In genomic region chr1:86708923-86709322, GRCh38 we compare ENCODE assay signal across 20 cellular contexts. TPM values are rescaled to one million over a fixed set of nuclear protein-coding genes. Genes with fewer than 3 reads are reported as not detected.
DNase-seq lines count a peak whose midpoint lies in the region; ATAC-seq and TF ChIP-seq lines count a peak whose summit lies in the region.
"Had no signal": no experiment of that assay in that cellular context is flagged by ENCODE, and none has a peak within 500 bp of the region (broad histone marks: within the 10 kb centered on the region; RNA-seq: fewer than 3 reads in every experiment).

No MANE protein-coding gene starts in this region.

- H3K79me1 ChIP-seq in H9 (ENCODE audit: insufficient read depth, low read depth, low read length, poor library complexity, severe bottlenecking): no peaks in the 10 kb centered on the region

- in situ Hi-C loops in astrocyte of the spinal cord (cut with HindIII; ENCODE audit: low sequenced_read_pairs): no loop called here

- no peak overlapping the region for H2AK5ac ChIP-seq in H9 (ENCODE audit: insufficient read length, low read length)

- no peak overlapping the region for H3K56ac ChIP-seq in H9 (ENCODE audit: insufficient read length, low read depth, low read length)

- H4K91ac ChIP-seq in H9 (ENCODE audit: insufficient read length, low read depth, low read length): no peak overlapping the region

- peak overlapping the region; percentile 37 for H3K27ac ChIP-seq in left ventricle myocardium inferior (replicated peaks)
- H3K27ac ChIP-seq in H9 (ENCODE audit: insufficient read length, low read depth, low read length): no peak overlapping the region
- H3K27ac ChIP-seq: epithelial cell of prostate, prostate gland, testis had no signal

- no peak overlapping the region for H2BK20ac ChIP-seq in H9 (ENCODE audit: low read depth, low read length, poor library complexity, severe bottlenecking)

- WGBS in H9 (ENCODE audit: extremely low coverage, insufficient read length, low lambda C conversion rate): no CpG with 5 or more reads among the region's 1 CpG

- TF ChIP-seq CTCF in left ventricle myocardium inferior (IDR thresholded peaks at IDR 0.05; ENCODE audit: borderline replicate concordance) (no peak), astrocyte of the spinal cord (IDR thresholded peaks at IDR 0.05; ENCODE audit: low read depth, low read length) (no peak), type B pancreatic cell (conservative IDR thresholded peaks at IDR 0.05) (no peak), GM20000 (IDR thresholded peaks at IDR 0.05; ENCODE audit: extremely low read depth, missing control alignments) (no peak), H9 (conservative IDR thresholded peaks at IDR 0.05) (no peak)

- no peak overlapping the region for H3K9ac ChIP-seq in H9 (ENCODE audit: extremely low read depth, insufficient read length, low read length)

- H2AFZ ChIP-seq in H9 (ENCODE audit: low read length): no peak overlapping the region

- no peaks in the 10 kb centered on the region for H3K27me3 ChIP-seq in left ventricle myocardium inferior (ENCODE audit: low read depth)
- H3K27me3 ChIP-seq in H9 (ENCODE audit: insufficient read depth, low read length): no peaks in the 10 kb centered on the region
- H3K27me3 ChIP-seq: MG63, testis had no signal

- no peak overlapping the region for H2BK120ac ChIP-seq in H9 (ENCODE audit: low read depth, low read length, poor library complexity, severe bottlenecking)

- H3K79me2 ChIP-seq in H9 (ENCODE audit: insufficient read depth, low read length): peaks cover 3% of the 10 kb centered on the region; the same call in 1 of the 2 replicates

- H3K4me2 ChIP-seq in H9 (ENCODE audit: insufficient read depth, insufficient read length, low read length): no peak overlapping the region

- no peak overlapping the region for H4K8ac ChIP-seq in H9 (replicated peaks; ENCODE audit: insufficient read length, low read depth, low read length)

- H3K27me3 Mint-ChIP-seq in immature natural killer cell (ENCODE audit: low read depth in 3 of 3) (peaks cover 6 to 16% (median 10%) of the 10 kb centered on the region in 3 donors), type B pancreatic cell (no peaks in the 10 kb centered on the region), H9 (ENCODE audit: low read depth) (no peaks in the 10 kb centered on the region)
- no peaks in the 10 kb centered on the region for H3K27me3 Mint-ChIP-seq in effector memory CD8-positive, alpha-beta T cell
- H3K27me3 Mint-ChIP-seq: T-helper 17 cell had no signal

- H3K4ac ChIP-seq in H9 (ENCODE audit: low read depth, low read length): no peak overlapping the region

- H2BK5ac ChIP-seq in H9 (ENCODE audit: insufficient read length, low read length): no peak overlapping the region

- H3K4me3 ChIP-seq in left ventricle myocardium inferior (no peak overlapping the region), astrocyte of the spinal cord (ENCODE audit: low read depth, low read length) (no peak overlapping the region)
- H3K4me3 ChIP-seq: MG63, prostate gland, testis had no signal

- H3K18ac ChIP-seq in H9 (ENCODE audit: insufficient read length, low read depth, low read length): no peak overlapping the region

- H3K9me3 Mint-ChIP-seq in immature natural killer cell (no peaks in the 10 kb centered on the region), type B pancreatic cell (no peaks in the 10 kb centered on the region), H9 (no peaks in the 10 kb centered on the region)
- H3K9me3 Mint-ChIP-seq in effector memory CD8-positive, alpha-beta T cell: no peaks in the 10 kb centered on the region

- H4K5ac ChIP-seq in H9 (ENCODE audit: insufficient read length, low read depth, low read length): no peak overlapping the region

- no peak overlapping the region for H3K23ac ChIP-seq in H9 (ENCODE audit: insufficient read length, low read depth, low read length)

- H3T11ph ChIP-seq in H9 (ENCODE audit: low read length): no peak overlapping the region

- no peaks in the 10 kb centered on the region for H3K36me3 ChIP-seq in left ventricle myocardium inferior
- H3K36me3 ChIP-seq: prostate gland had no signal

- H3K4me3 Mint-ChIP-seq in immature natural killer cell (peak overlapping the region in 2 of 5 donors; percentile 51), type B pancreatic cell (peak overlapping the region; percentile 15), H9 (no peak overlapping the region)
- peak overlapping the region in 1 of 2 donors; percentile 11 for H3K4me3 Mint-ChIP-seq in effector memory CD8-positive, alpha-beta T cell
- H3K4me3 Mint-ChIP-seq: T-helper 17 cell had no signal

- H3K14ac ChIP-seq in H9 (ENCODE audit: insufficient read depth, low read length): no peak overlapping the region

- no peak overlapping the region for H2BK15ac ChIP-seq in H9 (ENCODE audit: low read depth, low read length)

- no peak for ATAC-seq in Right ventricle myocardium inferior
- ATAC-seq in effector memory CD8-positive, alpha-beta T cell (replicated peaks): no peak
- ATAC-seq: left ventricle myocardium superior, T-helper 17 cell had no signal

- H2BK12ac ChIP-seq in H9 (ENCODE audit: insufficient read length, low read depth, low read length): no peak overlapping the region

- H3K9me3 ChIP-seq in left ventricle myocardium inferior (replicated peaks): no peaks in the 10 kb centered on the region
- no peaks in the 10 kb centered on the region for H3K9me3 ChIP-seq in H9 (ENCODE audit: control insufficient read depth, low read depth, low read length)
- H3K9me3 ChIP-seq: Caco-2, MG63, prostate gland, testis had no signal

- intact Hi-C loops in left ventricle myocardium inferior (cut with micrococcal nuclease) (no loop called here), Right ventricle myocardium inferior (cut with DNase I) (loop anchor here (10.0 kb wide), 2 partner anchors 204 to 314 kb away; partner anchors contain the start of gene ODF2L)

- H3K36me3 Mint-ChIP-seq in immature natural killer cell: peaks cover 0 to 6% (median 6%) of the 10 kb centered on the region in 3 donors
- no peaks in the 10 kb centered on the region for H3K36me3 Mint-ChIP-seq in type B pancreatic cell
- H3K36me3 Mint-ChIP-seq in H9 (ENCODE audit: insufficient read depth in 1 of 3, low read depth in 3 of 3): peaks cover 4 to 7% (median 4%) of the 10 kb centered on the region in 3 experiments; a peak in 6 of 7 replicates
- H3K36me3 Mint-ChIP-seq in effector memory CD8-positive, alpha-beta T cell (ENCODE audit: insufficient read depth): peaks cover 34% of the 10 kb centered on the region

- no peak for DNase-seq in left ventricle myocardium inferior
- no peak for DNase-seq in Right ventricle myocardium inferior (ENCODE audit: missing footprints)
- DNase-seq in astrocyte of the spinal cord (ENCODE audit: low read depth, low spot score): peak; percentile 16
- no peak for DNase-seq in immature natural killer cell
- DNase-seq in type B pancreatic cell (ENCODE audit: extremely low spot score, unreplicated experiment): no peak
- DNase-seq in GM20000 (ENCODE audit: low spot score): no peak
- no peak for DNase-seq in H9
- DNase-seq in effector memory CD8-positive, alpha-beta T cell: no peak
- DNase-seq: activated CD4-positive, alpha-beta T cell treated with anti-CD3 and anti-CD28 coated beads for 4 hours; Caco-2; GF-D8; left ventricle myocardium superior; MG63; NCI-H2029 treated with DMSO at 0.1 percent for 48 hours; NCI-H774; RPMI8226; T-helper 17 cell; testis had no signal

- H3K4me1 Mint-ChIP-seq in immature natural killer cell (peaks cover 51 to 88% of the 10 kb centered on the region in 2 donors), type B pancreatic cell (ENCODE audit: unreplicated experiment) (peaks cover 23% of the 10 kb centered on the region), H9 (peaks cover 22 to 26% of the 10 kb centered on the region in 2 experiments)
- H3K4me1 Mint-ChIP-seq in effector memory CD8-positive, alpha-beta T cell (ENCODE audit: low read depth in 2 of 2): peaks cover 25 to 47% of the 10 kb centered on the region in 2 donors

- peaks cover 8% of the 10 kb centered on the region for H3K23me2 ChIP-seq in H9 (ENCODE audit: insufficient read length, low read depth, low read length, poor library complexity, severe bottlenecking)

- H3K4me1 ChIP-seq in left ventricle myocardium inferior (peaks cover 93% of the 10 kb centered on the region), H9 (ENCODE audit: insufficient read depth, low read length) (peaks cover 4% of the 10 kb centered on the region; the same call in 1 of the 2 replicates)
- H3K4me1 ChIP-seq: prostate gland had no signal

- H4K20me1 ChIP-seq in H9 (ENCODE audit: control insufficient read depth, insufficient read depth, insufficient read length): no peaks in the 10 kb centered on the region

- H3K27ac Mint-ChIP-seq in immature natural killer cell (peak overlapping the region; percentile 1 to 62 (median 46)), type B pancreatic cell (no peak overlapping the region), H9 (no peak overlapping the region)
- peak overlapping the region in 1 of 2 donors; percentile 19 for H3K27ac Mint-ChIP-seq in effector memory CD8-positive, alpha-beta T cell
- H3K27ac Mint-ChIP-seq: T-helper 17 cell had no signal

RNA-seq across cellular contexts. Expression of gene SH3GLB1, which starts 4.5 kb away (rescaled TPM):
- total RNA-seq in left ventricle myocardium inferior (114 TPM), Right ventricle myocardium inferior (132 TPM), type B pancreatic cell (ENCODE audit: low replicate concordance) (47.5 and 52.6 TPM in 2 replicates), H9 (2021) (36.6 and 37.4 TPM in 2 replicates)
- polyA plus RNA-seq in immature natural killer cell: 10 to 100 TPM; 75.3 to 92.6 (median 86.4) TPM

Comparison
In these comparisons a context has a peak if more than half of its experiments do, and no peak if none do; other contexts are left out.
1. H3K27ac Mint-ChIP-seq: peak in immature natural killer cell (6 of 6); none in type B pancreatic cell (single experiment) and H9 (0 of 3).